In genomic region chr10:122142652-122143237, GRCh38 we compare ENCODE assay signal across 8 cellular contexts.
DNase-seq lines count a peak whose midpoint lies in the region; ATAC-seq and TF ChIP-seq lines count a peak whose summit lies in the region.

No MANE protein-coding gene starts in this region.

- intact Hi-C loops in adrenal gland (cut with DNase I) = no loop called here

- H3K4me3 ChIP-seq in DOHH2 (ENCODE audit: low read length) = no peak overlapping the region
- H3K4me3 ChIP-seq in LNCaP clone FGC (ENCODE audit: low read depth, low read length) = no peak overlapping the region
- H3K4me3 ChIP-seq in adrenal gland = no peak overlapping the region

- no peaks in the 10 kb centered on the region for H4K20me1 ChIP-seq in DOHH2 (ENCODE audit: control insufficient read depth, insufficient read depth, low read depth, low read length)

- H3K27me3 ChIP-seq in DOHH2 (ENCODE audit: control insufficient read depth, low read length) (no peaks in the 10 kb centered on the region), adrenal gland (no peaks in the 10 kb centered on the region)

- DNase-seq in LNCaP clone FGC (ENCODE audit: low read depth) (no peak), adrenal gland (peak in 2 of 7 donors; percentile 44 to 60), inferior parietal cortex (ENCODE audit: extremely low spot score) (peak; percentile 73), NCI-H774 (lab: John Stamatoyannopoulos, UW) (no peak), islet precursor cell (no peak)
- DNase-seq in stimulated activated CD8-positive, alpha-beta memory T cell treated with anti-CD3 and anti-CD28 coated beads, Interleukin-2, amount 100 ng/mL, for 48 hours (ENCODE audit: low read depth in 2 of 2) = peak; percentile 13 to 18

- ATAC-seq in HG02973 (IDR thresholded peaks at IDR 0.05; ENCODE audit: unreplicated experiment) = no peak

- no peak overlapping the region for H3K27ac ChIP-seq in DOHH2 (ENCODE audit: low read depth, low read length)
- peak overlapping the region in 1 of 5 donors; percentile 77 for H3K27ac ChIP-seq in adrenal gland

- no peak overlapping the region for H3K4me2 ChIP-seq in DOHH2 (ENCODE audit: low read length)

- WGBS in adrenal gland, 4 donors = 24 to 32% (median 30%) methylated on average over 11 to 14 of the region's 14 CpGs

- no peak for TF ChIP-seq POLR2A in adrenal gland (IDR thresholded peaks at IDR 0.05)

- no peaks in the 10 kb centered on the region for H3K4me1 ChIP-seq in DOHH2 (ENCODE audit: control insufficient read depth, low read length)
- H3K4me1 ChIP-seq in adrenal gland (replicated peaks in 1 of 2) = peaks cover 11 to 28% of the 10 kb centered on the region in 2 donors

- TF ChIP-seq CTCF in DOHH2 (IDR thresholded peaks at IDR 0.05; ENCODE audit: low read depth, low read length, poor library complexity, severe bottlenecking) (peak; percentile 96), LNCaP clone FGC (IDR thresholded peaks at IDR 0.05; ENCODE audit: control insufficient read depth, extremely low read depth, insufficient read depth) (peak; percentile 89), adrenal gland (IDR thresholded peaks at IDR 0.05) (peak; percentile 57 to 86 (median 70))

- H3F3A ChIP-seq in DOHH2 (ENCODE audit: control insufficient read depth, insufficient read depth) = no peaks in the 10 kb centered on the region

- no peaks in the 10 kb centered on the region for H3K9me3 ChIP-seq in DOHH2 (ENCODE audit: control insufficient read depth, insufficient read depth, low read length)
- peaks cover 0 to 3% (median 0%) of the 10 kb centered on the region in 3 donors for H3K9me3 ChIP-seq in adrenal gland (replicated peaks in 1 of 3)

- H3K79me2 ChIP-seq in DOHH2 (ENCODE audit: control insufficient read depth, low read length) = no peaks in the 10 kb centered on the region

- no peaks in the 10 kb centered on the region for H3K9me2 ChIP-seq in DOHH2 (replicated peaks; ENCODE audit: control insufficient read depth, low read length)

- no peaks in the 10 kb centered on the region for H3K36me3 ChIP-seq in DOHH2 (ENCODE audit: control insufficient read depth, low read length)
- H3K36me3 ChIP-seq in adrenal gland (replicated peaks in 1 of 2) = no peaks in the 10 kb centered on the region

Comparison
In these comparisons a context has a peak if more than half of its experiments do, and no peak if none do; other contexts are left out.
1. DNase-seq: peak in inferior parietal cortex (single experiment) and stimulated activated CD8-positive, alpha-beta memory T cell treated with anti-CD3 and anti-CD28 coated beads, Interleukin-2, amount 100 ng/mL, for 48 hours (2 of 2); none in LNCaP clone FGC (single experiment), NCI-H774 (single experiment) and islet precursor cell (single experiment).
2. Peak in every context shown above with its lines, with median percentiles within 50 percentile points of each other: CTCF ChIP-seq.